20 cellular contexts compared by ENCODE assay signal in the genomic region with DNA sequence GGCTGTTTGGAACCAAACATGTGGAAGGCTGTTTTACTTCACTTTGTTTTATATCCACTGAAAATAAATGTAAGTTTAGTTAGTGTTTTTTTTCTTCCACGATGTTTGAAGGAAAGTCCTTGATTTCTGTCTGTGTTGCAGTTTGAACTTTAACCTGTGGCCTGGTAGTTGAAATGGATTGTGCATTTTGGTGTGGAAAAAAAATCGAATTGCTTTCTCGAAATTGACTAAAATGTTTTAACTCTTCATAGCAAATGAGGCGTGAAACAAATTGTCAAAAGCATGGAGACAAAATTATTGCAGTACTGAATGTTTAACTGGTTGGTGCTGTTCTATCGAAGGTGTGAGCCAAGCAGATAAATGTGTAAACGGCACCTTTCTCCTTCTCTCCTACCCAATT. TPM values are rescaled to one million over a fixed set of nuclear protein-coding genes. Genes with fewer than 3 reads are reported as not detected.
DNase-seq lines count a peak whose midpoint lies in the region; ATAC-seq and TF ChIP-seq lines count a peak whose summit lies in the region.
"Had no signal": no experiment of that assay in that cellular context is flagged by ENCODE, and none has a peak within 500 bp of the region (broad histone marks: within the 10 kb centered on the region; RNA-seq: fewer than 3 reads in every experiment).

No MANE protein-coding gene starts in this region.

- TF ChIP-seq CTCF in HEK293 (tag by site-specific recombination; IDR thresholded peaks at IDR 0.05) (no peak), nephron progenitor cell (IDR thresholded peaks at IDR 0.05) (no peak)

- peak overlapping the region in 4 of 8 donors; percentile 27 to 68 (median 63) for H3K27ac Mint-ChIP-seq in CD8-positive, alpha-beta memory T cell
- H3K27ac Mint-ChIP-seq in central memory CD8-positive, alpha-beta T cell (ENCODE audit: low read depth), result no peak overlapping the region
- peak overlapping the region; percentile 6 for H3K27ac Mint-ChIP-seq in nephron progenitor cell
- H3K27ac Mint-ChIP-seq: activated CD4-positive, alpha-beta T cell treated with anti-CD3 and anti-CD28 coated beads, Interleukin-2, amount 10 ng/mL, durations not matched to agents 7 days and 5 days; activated naive CD4-positive, alpha-beta T cell treated with anti-CD3 and anti-CD28 coated beads, Interleukin-2, amount 10 ng/mL, durations not matched to agents 7 days and 5 days; stimulated activated naive B cell treated with anti-CD40 and anti-IgM and Interleukin-4, amounts not matched to agents 10 μg/mL and 1 μg/mL and 100 μg/mL, for 72 hours had no signal

- CTCF ChIA-PET in CD8-positive, alpha-beta memory T cell (lab: Charles Lee), result no interaction called here
- CTCF ChIA-PET in HEK293 (lab: Yijun Ruan, JAX), result interaction anchor here (1.0 kb wide), 1 partner anchor 133 kb away, joined by 3 read pairs; no protein-coding TSS in a partner anchor

- no peak for ATAC-seq in central memory CD8-positive, alpha-beta T cell (replicated peaks; ENCODE audit: extremely low read depth, poor library complexity, severe bottlenecking)
- ATAC-seq in GM18870 (IDR thresholded peaks at IDR 0.05; ENCODE audit: unreplicated experiment), result no peak
- ATAC-seq: stimulated activated naive B cell treated with anti-CD40 and anti-IgM and Interleukin-4, amounts not matched to agents 10 μg/mL and 1 μg/mL and 100 μg/mL, for 72 hours had no signal

- H3K36me3 ChIP-seq in CD8-positive, alpha-beta memory T cell (ENCODE audit: insufficient read depth, low read length), result no peaks in the 10 kb centered on the region
- H3K36me3 ChIP-seq in HEK293 (ENCODE audit: control insufficient read depth in 2 of 2, insufficient read depth in 1 of 2, low read length in 2 of 2), result no peaks in the 10 kb centered on the region
- H3K36me3 ChIP-seq: ascending aorta, thoracic aorta had no signal

- H3K4me1 ChIP-seq in CD8-positive, alpha-beta memory T cell (ENCODE audit: insufficient read depth, low read length), result peaks cover 31% of the 10 kb centered on the region
- H3K4me1 ChIP-seq in HEK293 (ENCODE audit: control insufficient read depth, insufficient read depth, low read length), result peaks cover 15% of the 10 kb centered on the region

- no peaks in the 10 kb centered on the region for H3K9me3 ChIP-seq in CD8-positive, alpha-beta memory T cell (ENCODE audit: low read length)
- H3K9me3 ChIP-seq in HEK293 (ENCODE audit: control insufficient read depth, insufficient read depth, low read depth, low read length), result no peaks in the 10 kb centered on the region
- H3K9me3 ChIP-seq: ascending aorta, thoracic aorta had no signal

- H3K4me1 Mint-ChIP-seq in CD8-positive, alpha-beta memory T cell, result peaks cover 79 to 93% (median 86%) of the 10 kb centered on the region in 3 donors
- H3K4me1 Mint-ChIP-seq in central memory CD8-positive, alpha-beta T cell, result peaks cover 64% of the 10 kb centered on the region
- peaks cover 37% of the 10 kb centered on the region for H3K4me1 Mint-ChIP-seq in nephron progenitor cell

- H3K36me3 Mint-ChIP-seq in CD8-positive, alpha-beta memory T cell, result peaks cover 0 to 17% (median 9%) of the 10 kb centered on the region in 3 donors
- H3K36me3 Mint-ChIP-seq in central memory CD8-positive, alpha-beta T cell (ENCODE audit: insufficient read depth), result peaks cover 4% of the 10 kb centered on the region
- peaks cover 39% of the 10 kb centered on the region for H3K36me3 Mint-ChIP-seq in nephron progenitor cell (ENCODE audit: low read depth)

- peak overlapping the region in 6 of 7 donors; percentile 24 to 61 (median 46) for H3K4me3 Mint-ChIP-seq in CD8-positive, alpha-beta memory T cell
- peak overlapping the region; percentile 40 for H3K4me3 Mint-ChIP-seq in central memory CD8-positive, alpha-beta T cell
- H3K4me3 Mint-ChIP-seq in nephron progenitor cell, result no peak overlapping the region
- H3K4me3 Mint-ChIP-seq: activated CD4-positive, alpha-beta T cell treated with anti-CD3 and anti-CD28 coated beads, Interleukin-2, amount 10 ng/mL, durations not matched to agents 7 days and 5 days; activated naive CD4-positive, alpha-beta T cell treated with anti-CD3 and anti-CD28 coated beads, Interleukin-2, amount 10 ng/mL, durations not matched to agents 7 days and 5 days; stimulated activated naive B cell treated with anti-CD40 and anti-IgM and Interleukin-4, amounts not matched to agents 10 μg/mL and 1 μg/mL and 100 μg/mL, for 72 hours had no signal

- no peaks in the 10 kb centered on the region for H3K27me3 ChIP-seq in CD8-positive, alpha-beta memory T cell (ENCODE audit: insufficient read depth, low read length, poor library complexity, severe bottlenecking)
- H3K27me3 ChIP-seq: ascending aorta had no signal

- H3K4me3 ChIP-seq in CD8-positive, alpha-beta memory T cell (ENCODE audit: low read length), result no peak overlapping the region
- no peak overlapping the region for H3K4me3 ChIP-seq in HEK293 (ENCODE audit: low read depth, low read length)
- H3K4me3 ChIP-seq: ascending aorta, thoracic aorta had no signal

- H3K27ac ChIP-seq in CD8-positive, alpha-beta memory T cell (ENCODE audit: low read depth, low read length), result no peak overlapping the region
- H3K27ac ChIP-seq in HEK293 (ENCODE audit: extremely low read depth, low read depth, low read length), result no peak overlapping the region
- H3K27ac ChIP-seq: ascending aorta, thoracic aorta had no signal

- H3K9me3 Mint-ChIP-seq in CD8-positive, alpha-beta memory T cell, result no peaks in the 10 kb centered on the region
- no peaks in the 10 kb centered on the region for H3K9me3 Mint-ChIP-seq in central memory CD8-positive, alpha-beta T cell
- no peaks in the 10 kb centered on the region for H3K9me3 Mint-ChIP-seq in nephron progenitor cell
- H3K9me3 Mint-ChIP-seq: activated CD4-positive, alpha-beta T cell treated with anti-CD3 and anti-CD28 coated beads, Interleukin-2, amount 10 ng/mL, durations not matched to agents 7 days and 5 days; activated naive CD4-positive, alpha-beta T cell treated with anti-CD3 and anti-CD28 coated beads, Interleukin-2, amount 10 ng/mL, durations not matched to agents 7 days and 5 days; CD4-positive, alpha-beta memory T cell had no signal

- POLR2A ChIA-PET in CD8-positive, alpha-beta memory T cell (lab: Charles Lee), result no interaction called here
- POLR2A ChIA-PET in HEK293 (lab: Yijun Ruan, JAX), result no interaction called here

- no peaks in the 10 kb centered on the region for H3K27me3 Mint-ChIP-seq in CD8-positive, alpha-beta memory T cell
- H3K27me3 Mint-ChIP-seq in central memory CD8-positive, alpha-beta T cell, result no peaks in the 10 kb centered on the region
- no peaks in the 10 kb centered on the region for H3K27me3 Mint-ChIP-seq in nephron progenitor cell (ENCODE audit: low read depth, poor library complexity)
- H3K27me3 Mint-ChIP-seq: activated CD4-positive, alpha-beta T cell treated with anti-CD3 and anti-CD28 coated beads, Interleukin-2, amount 10 ng/mL, durations not matched to agents 7 days and 5 days; activated naive CD4-positive, alpha-beta T cell treated with anti-CD3 and anti-CD28 coated beads, Interleukin-2, amount 10 ng/mL, durations not matched to agents 7 days and 5 days; CD4-positive, alpha-beta memory T cell; stimulated activated naive B cell treated with anti-CD40 and anti-IgM and Interleukin-4, amounts not matched to agents 10 μg/mL and 1 μg/mL and 100 μg/mL, for 72 hours had no signal

- no peak for DNase-seq in CD8-positive, alpha-beta memory T cell
- no peak for DNase-seq in central memory CD8-positive, alpha-beta T cell (ENCODE audit: low spot score in 2 of 2)
- no peak for DNase-seq in nephron progenitor cell
- DNase-seq in ecto neural progenitor cell (ENCODE audit: low spot score), result no peak
- DNase-seq in stimulated activated CD4-positive, alpha-beta T cell treated with anti-CD3 and anti-CD28 coated beads, Interleukin-4, amount 100 ng/mL, for 1 hour, result no peak
- DNase-seq: activated CD4-positive, alpha-beta T cell treated with anti-CD3 and anti-CD28 coated beads, Interleukin-2, amount 10 ng/mL, durations not matched to agents 7 days and 5 days; activated naive CD4-positive, alpha-beta T cell treated with anti-CD3 and anti-CD28 coated beads, Interleukin-2, amount 10 ng/mL, durations not matched to agents 7 days and 5 days; CD4-positive, alpha-beta memory T cell; central memory CD4-positive, alpha-beta T cell; DMS153; head of caudate nucleus; KBM-7; NCI-H146; NCI-H524; stimulated activated CD4-positive, alpha-beta T cell treated with anti-CD3 and anti-CD28 coated beads, Interleukin-2, amount 100 ng/mL, for 48 hours; stimulated activated naive B cell treated with anti-CD40 and anti-IgM and Interleukin-4, amounts not matched to agents 10 μg/mL and 1 μg/mL and 100 μg/mL, for 72 hours had no signal

TF ChIP-seq in HEK293, 187 proteins besides CTCF, POLR2A, EP300 and RAD21:
- TF ChIP-seq PRDM1 (tag by site-specific recombination; IDR thresholded peaks at IDR 0.05) (0 out of 2 replicates have a peak, but pooled peaks have one; percentile 18), FEZF1 (tag by site-specific recombination; IDR thresholded peaks at IDR 0.05) (0 out of 2 replicates have a peak, but pooled peaks have one; percentile 12), ZNF501 (tag by site-specific recombination; IDR thresholded peaks at IDR 0.05) (no peak), ZNF549 (tag by site-specific recombination; IDR thresholded peaks at IDR 0.05) (no peak)
- TF ChIP-seq, protein P1, sequence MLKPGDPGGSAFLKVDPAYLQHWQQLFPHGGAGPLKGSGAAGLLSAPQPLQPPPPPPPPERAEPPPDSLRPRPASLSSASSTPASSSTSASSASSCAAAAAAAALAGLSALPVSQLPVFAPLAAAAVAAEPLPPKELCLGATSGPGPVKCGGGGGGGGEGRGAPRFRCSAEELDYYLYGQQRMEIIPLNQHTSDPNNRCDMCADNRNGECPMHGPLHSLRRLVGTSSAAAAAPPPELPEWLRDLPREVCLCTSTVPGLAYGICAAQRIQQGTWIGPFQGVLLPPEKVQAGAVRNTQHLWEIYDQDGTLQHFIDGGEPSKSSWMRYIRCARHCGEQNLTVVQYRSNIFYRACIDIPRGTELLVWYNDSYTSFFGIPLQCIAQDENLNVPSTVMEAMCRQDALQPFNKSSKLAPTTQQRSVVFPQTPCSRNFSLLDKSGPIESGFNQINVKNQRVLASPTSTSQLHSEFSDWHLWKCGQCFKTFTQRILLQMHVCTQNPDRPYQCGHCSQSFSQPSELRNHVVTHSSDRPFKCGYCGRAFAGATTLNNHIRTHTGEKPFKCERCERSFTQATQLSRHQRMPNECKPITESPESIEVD (tag by site-specific recombination; IDR thresholded peaks at IDR 0.05), result peak; percentile 91

RNA-seq across cellular contexts. Expression of a gene that starts 24.5 kb away (rescaled TPM):
- 10 to 100 TPM; 53.0 to 57.9 TPM for total RNA-seq in CD8-positive, alpha-beta memory T cell
- polyA plus RNA-seq in CD8-positive, alpha-beta memory T cell, result 19.1 TPM
